8 cellular contexts compared by ENCODE assay signal in the genomic region with DNA sequence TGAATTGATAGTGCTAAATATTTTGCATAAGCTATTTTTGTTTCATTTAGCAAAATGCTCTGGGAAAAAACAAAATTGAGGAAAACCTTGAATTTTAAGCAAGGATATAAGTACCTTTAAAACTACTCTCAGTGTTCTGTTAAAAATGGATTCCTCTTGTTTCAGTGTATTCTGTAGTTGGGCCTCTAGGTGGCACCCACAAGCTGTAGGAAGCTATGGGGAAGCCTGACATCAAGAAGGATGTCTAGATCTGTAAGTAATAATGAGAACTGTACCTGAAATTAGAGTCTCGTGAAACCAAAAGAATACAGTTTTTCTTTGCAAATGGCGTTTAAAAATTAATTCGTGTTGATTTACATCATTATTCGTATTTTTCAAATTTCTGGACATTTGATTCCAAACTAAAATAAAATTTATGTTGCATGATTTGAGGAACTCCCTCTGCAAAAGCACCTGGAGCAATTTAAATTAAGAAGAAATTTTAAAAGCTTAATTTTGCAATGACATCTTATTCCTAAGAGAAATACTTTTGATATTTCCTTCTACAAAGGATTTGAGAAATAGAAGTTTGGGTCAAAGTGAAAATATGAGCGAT. TPM values are rescaled to one million over a fixed set of nuclear protein-coding genes. Genes with fewer than 3 reads are reported as not detected.
DNase-seq lines count a peak whose midpoint lies in the region; TF ChIP-seq lines count a peak whose summit lies in the region.

No MANE protein-coding gene starts in this region.

- TF ChIP-seq CTCF in LNCaP clone FGC (IDR thresholded peaks at IDR 0.05; ENCODE audit: control insufficient read depth, extremely low read depth, insufficient read depth) (peak; percentile 85), ascending aorta (IDR thresholded peaks at IDR 0.05) (peak; percentile 13 to 63 (median 61))

- no peak overlapping the region for H3K27ac ChIP-seq in ascending aorta

- no peaks in the 10 kb centered on the region for H3K4me1 ChIP-seq in HAP-1
- no peaks in the 10 kb centered on the region for H3K4me1 ChIP-seq in ascending aorta

- no peaks in the 10 kb centered on the region for H3K9me3 ChIP-seq in HAP-1
- H3K9me3 ChIP-seq in ascending aorta = no peaks in the 10 kb centered on the region

- DNase-seq in NCI-H524 (lab: John Stamatoyannopoulos, UW) (peak; percentile 0 to 49), NCI-H524 treated with DMSO at 0.1 percent for 48 hours (lab: John Stamatoyannopoulos, UW) (no peak), HAP-1 (ENCODE audit: low spot score in 2 of 2) (peak; percentile 70 to 75), LNCaP clone FGC (ENCODE audit: low read depth) (peak; percentile 72), SW480 (ENCODE audit: low spot score) (peak; percentile 54), ascending aorta (ENCODE audit: low spot score in 2 of 2) (no peak), iPS DF 19.7 (ENCODE audit: low read depth, low spot score) (peak; percentile 28)
- peak; percentile 33 to 46 (median 45) for DNase-seq in stimulated activated CD4-positive, alpha-beta T cell treated with anti-CD3 and anti-CD28 coated beads, Interleukin-12 subunit alpha, Interleukin-12 subunit beta, amount 100 ng/mL, for 48 hours (ENCODE audit: low read depth in 2 of 3, low spot score in 1 of 3)

- in situ Hi-C loops in HAP-1 (cut with MboI; ENCODE audit: low sequenced_read_pairs) = no loop called here

- H3K27me3 ChIP-seq in HAP-1 (ENCODE audit: low read depth) (no peaks in the 10 kb centered on the region), ascending aorta (no peaks in the 10 kb centered on the region)

- intact Hi-C loops in ascending aorta (cut with DNase I) = no loop called here

- H3K4me3 ChIP-seq in HAP-1 = no peak overlapping the region
- H3K4me3 ChIP-seq in LNCaP clone FGC (ENCODE audit: low read depth, low read length) = no peak overlapping the region
- no peak overlapping the region for H3K4me3 ChIP-seq in ascending aorta

- H3K36me3 ChIP-seq in HAP-1 (replicated peaks) = no peaks in the 10 kb centered on the region
- H3K36me3 ChIP-seq in ascending aorta = no peaks in the 10 kb centered on the region

RNA-seq across cellular contexts. Expression of a gene that starts 51.2 kb away (rescaled TPM):
- not detected for total RNA-seq in ascending aorta

Comparison
In these comparisons a context has a peak if more than half of its experiments do, and no peak if none do; other contexts are left out.
1. DNase-seq: peak in NCI-H524 (2 of 2), HAP-1 (2 of 2), LNCaP clone FGC (single experiment), SW480 (single experiment), iPS DF 19.7 (single experiment) and stimulated activated CD4-positive, alpha-beta T cell treated with anti-CD3 and anti-CD28 coated beads, Interleukin-12 subunit alpha, Interleukin-12 subunit beta, amount 100 ng/mL, for 48 hours (3 of 3); none in NCI-H524 treated with DMSO at 0.1 percent for 48 hours (single experiment) and ascending aorta (0 of 2).